In the genomic region with DNA sequence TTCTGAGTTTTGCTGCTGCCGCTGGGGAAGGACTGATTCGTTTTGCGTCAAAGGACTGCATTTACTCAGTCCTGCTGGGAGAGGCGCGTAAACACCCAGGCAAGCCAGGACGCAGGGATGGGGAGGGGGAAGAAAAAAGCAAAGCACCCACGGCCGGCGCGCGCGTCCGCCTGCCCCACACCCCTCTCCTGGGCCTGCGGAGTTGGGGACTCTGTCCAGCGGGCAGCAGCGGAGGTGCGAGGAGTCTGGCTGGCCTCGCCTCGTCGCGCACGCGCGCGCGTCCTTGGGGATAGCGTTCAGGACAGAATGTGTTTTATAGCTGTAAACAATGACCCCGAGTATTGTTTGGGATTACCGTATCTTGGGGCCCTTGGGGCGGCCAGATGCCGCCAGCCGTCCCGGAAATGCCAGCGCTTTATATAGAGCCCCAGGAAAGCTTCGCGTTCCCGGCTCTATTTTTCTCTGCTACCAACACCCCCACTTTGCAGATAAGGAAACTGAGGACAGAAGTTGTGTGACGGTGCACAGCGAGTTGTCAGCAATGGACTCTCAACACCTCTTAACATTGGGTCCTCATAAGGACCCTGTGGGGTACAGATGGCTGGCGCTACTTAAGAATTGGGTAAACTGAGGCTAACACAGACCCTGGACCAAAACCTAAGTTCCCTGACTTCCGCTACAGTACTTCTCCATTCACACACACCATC, we compare ENCODE assay signal across 7 cellular contexts. TPM values are rescaled to one million over a fixed set of nuclear protein-coding genes. Genes with fewer than 3 reads are reported as not detected.
DNase-seq lines count a peak whose midpoint lies in the region; ATAC-seq and TF ChIP-seq lines count a peak whose summit lies in the region.

No MANE protein-coding gene starts in this region.

- DNase-seq in DMS53 treated with DMSO at 0.1 percent for 48 hours (lab: John Stamatoyannopoulos, UW; ENCODE audit: unreplicated experiment) (peak; percentile 32), HS-27A (ENCODE audit: low read depth) (peak; percentile 76), foreskin keratinocyte (peak; percentile 73 to 83), COLO829 (ENCODE audit: low spot score) (no peak)
- DNase-seq in activated CD8-positive, alpha-beta T cell treated with anti-CD3 and anti-CD28 coated beads, Interleukin-2, amount 10 ng/mL, durations not matched to agents 7 days and 5 days, result no peak

- H3K4me3 ChIP-seq in neural cell (ENCODE audit: low read length), result peak overlapping the region; percentile 85

- no peaks in the 10 kb centered on the region for H3K9me3 ChIP-seq in neural cell (ENCODE audit: low read length)

- TF ChIP-seq EP300 in neural cell (conservative IDR thresholded peaks at IDR 0.05; ENCODE audit: poor library complexity, severe bottlenecking), result no peak

- peaks cover 15% of the 10 kb centered on the region for H3K4me1 ChIP-seq in foreskin keratinocyte

- peak; percentile 0 for ATAC-seq in activated CD8-positive, alpha-beta T cell treated with anti-CD3 and anti-CD28 coated beads, Interleukin-2, amount 10 ng/mL, durations not matched to agents 7 days and 5 days
- ATAC-seq in foreskin keratinocyte, result no peak
- no peak for ATAC-seq in GM21515 (IDR thresholded peaks at IDR 0.05; ENCODE audit: unreplicated experiment)

- H3K4me3 Mint-ChIP-seq in activated CD8-positive, alpha-beta T cell treated with anti-CD3 and anti-CD28 coated beads, Interleukin-2, amount 10 ng/mL, durations not matched to agents 7 days and 5 days, result peak overlapping the region; percentile 81

- peak overlapping the region; percentile 15 for H2AFZ ChIP-seq in neural cell (ENCODE audit: low read depth, low read length)

- CTCF ChIA-PET in activated CD8-positive, alpha-beta T cell treated with anti-CD3 and anti-CD28 coated beads, Interleukin-2, amount 10 ng/mL, durations not matched to agents 7 days and 5 days (lab: Charles Lee), result interaction anchor here (0.6 to 4.8 kb wide), 11 partner anchors 8 to 120 kb away, joined by 3 to 16 read pairs (median 4); no protein-coding TSS in a partner anchor

- H3K9me3 Mint-ChIP-seq in activated CD8-positive, alpha-beta T cell treated with anti-CD3 and anti-CD28 coated beads, Interleukin-2, amount 10 ng/mL, durations not matched to agents 7 days and 5 days (ENCODE audit: insufficient read depth), result no peaks in the 10 kb centered on the region

- no peaks in the 10 kb centered on the region for H3K9me2 ChIP-seq in neural cell (ENCODE audit: insufficient read depth, low read length)

- H3K9ac ChIP-seq in neural cell (ENCODE audit: low read length), result peak overlapping the region; percentile 84

- H3K27me3 Mint-ChIP-seq in activated CD8-positive, alpha-beta T cell treated with anti-CD3 and anti-CD28 coated beads, Interleukin-2, amount 10 ng/mL, durations not matched to agents 7 days and 5 days (ENCODE audit: low read depth), result no peaks in the 10 kb centered on the region

- peaks cover 9% of the 10 kb centered on the region for H3K36me3 Mint-ChIP-seq in activated CD8-positive, alpha-beta T cell treated with anti-CD3 and anti-CD28 coated beads, Interleukin-2, amount 10 ng/mL, durations not matched to agents 7 days and 5 days (ENCODE audit: low read depth)

- H3K4me1 Mint-ChIP-seq in activated CD8-positive, alpha-beta T cell treated with anti-CD3 and anti-CD28 coated beads, Interleukin-2, amount 10 ng/mL, durations not matched to agents 7 days and 5 days (ENCODE audit: low read depth), result peaks cover 23% of the 10 kb centered on the region

- peak overlapping the region; percentile 97 for H3K27ac ChIP-seq in foreskin keratinocyte
- H3K27ac ChIP-seq in neural cell (ENCODE audit: low read length), result peak overlapping the region; percentile 79

- peak overlapping the region; percentile 82 for H3K4me2 ChIP-seq in neural cell (ENCODE audit: low read length)

- POLR2A ChIA-PET in activated CD8-positive, alpha-beta T cell treated with anti-CD3 and anti-CD28 coated beads, Interleukin-2, amount 10 ng/mL, durations not matched to agents 7 days and 5 days (lab: Charles Lee), result interaction anchor here (0.6 to 2.1 kb wide), 10 partner anchors 11 to 31 kb away, joined by 3 to 11 read pairs (median 4); no protein-coding TSS in a partner anchor

- TF ChIP-seq RAD21 in neural cell (conservative IDR thresholded peaks at IDR 0.05), result no peak

- TF ChIP-seq CTCF in foreskin keratinocyte (conservative IDR thresholded peaks at IDR 0.05) (no peak), neural cell (IDR thresholded peaks at IDR 0.05; ENCODE audit: poor library complexity, severe bottlenecking) (no peak)

- H3K36me3 ChIP-seq in neural cell (ENCODE audit: insufficient read depth, low read length), result no peaks in the 10 kb centered on the region

- no peaks in the 10 kb centered on the region for H3F3A ChIP-seq in neural cell (ENCODE audit: insufficient read depth, low read length, poor library complexity, severe bottlenecking)

- no peaks in the 10 kb centered on the region for H3K79me2 ChIP-seq in neural cell (replicated peaks; ENCODE audit: insufficient read depth, low read length)

- peak overlapping the region; percentile 87 for H3K27ac Mint-ChIP-seq in activated CD8-positive, alpha-beta T cell treated with anti-CD3 and anti-CD28 coated beads, Interleukin-2, amount 10 ng/mL, durations not matched to agents 7 days and 5 days

- H3K27me3 ChIP-seq in foreskin keratinocyte (no peaks in the 10 kb centered on the region), neural cell (ENCODE audit: insufficient read depth, low read depth, low read length) (peaks cover 14% of the 10 kb centered on the region)

- no peaks in the 10 kb centered on the region for H4K20me1 ChIP-seq in neural cell (ENCODE audit: insufficient read depth)

TF ChIP-seq in neural cell, 6 proteins besides CTCF, POLR2A, EP300 and RAD21:
- TF ChIP-seq POLR2AphosphoS5 (IDR thresholded peaks at IDR 0.05) (no peak), SMC3 (conservative IDR thresholded peaks at IDR 0.05; ENCODE audit: poor library complexity) (no peak), TAF1 (IDR thresholded peaks at IDR 0.05; ENCODE audit: low read depth) (no peak), MXI1 (conservative IDR thresholded peaks at IDR 0.05; ENCODE audit: poor library complexity, severe bottlenecking) (no peak), EZH2 (IDR thresholded peaks at IDR 0.05; ENCODE audit: borderline replicate concordance, insufficient read depth, low read length, poor library complexity, severe bottlenecking) (no peak)

RNA-seq across cellular contexts. Expression of gene FOSL2, which starts 1.6 kb away (rescaled TPM):
- total RNA-seq in activated CD8-positive, alpha-beta T cell treated with anti-CD3 and anti-CD28 coated beads, Interleukin-2, amount 10 ng/mL, durations not matched to agents 7 days and 5 days, result 10 to 100 TPM; 37.3 to 40.9 TPM
- 35.6 and 38.5 TPM in 2 replicates for total RNA-seq in foreskin keratinocyte
- 13.6 and 16.9 TPM in 2 replicates for polyA plus RNA-seq in foreskin keratinocyte
- polyA plus RNA-seq in neural cell, result 2.0 and 2.8 TPM in 2 replicates
- polyA minus RNA-seq in neural cell, result 6.1 and 7.1 TPM in 2 replicates

Comparison
In these comparisons a context has a peak if more than half of its experiments do, and no peak if none do; other contexts are left out.
1. DNase-seq: peak in DMS53 treated with DMSO at 0.1 percent for 48 hours (single experiment), HS-27A (single experiment) and foreskin keratinocyte (2 of 2); none in activated CD8-positive, alpha-beta T cell treated with anti-CD3 and anti-CD28 coated beads, Interleukin-2, amount 10 ng/mL, durations not matched to agents 7 days and 5 days (single experiment) and COLO829 (single experiment).